Comparison of ENCODE assay signal across 11 cellular contexts in the genomic region with DNA sequence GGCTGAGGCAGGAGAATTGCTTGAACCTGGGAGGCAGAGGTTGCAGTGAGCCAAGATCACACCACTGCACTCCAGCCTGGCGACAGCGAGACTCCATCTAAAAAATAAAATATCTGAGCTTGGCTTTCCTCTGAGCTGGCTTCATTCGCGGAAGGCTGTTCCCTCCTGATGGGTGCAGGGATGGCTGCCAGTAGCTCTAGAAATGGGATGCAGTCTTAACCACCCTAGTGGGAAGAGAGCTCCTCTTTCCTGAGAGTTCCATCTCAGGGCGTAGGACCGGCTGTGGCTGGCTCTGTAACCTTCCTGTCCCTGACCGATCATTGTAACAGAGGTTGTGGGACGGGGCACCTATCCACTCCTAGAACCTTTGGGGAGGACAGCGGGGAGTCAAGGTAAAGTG. TPM values are rescaled to one million over a fixed set of nuclear protein-coding genes. Genes with fewer than 3 reads are reported as not detected.
"Had no signal": no experiment of that assay in that cellular context is flagged by ENCODE, and none has a peak within 500 bp of the region (broad histone marks: within the 10 kb centered on the region; RNA-seq: fewer than 3 reads in every experiment).

No MANE protein-coding gene starts in this region.

- H3K27me3 Mint-ChIP-seq: naive thymus-derived CD8-positive, alpha-beta T cell had no signal

- H3K9me3 Mint-ChIP-seq: naive thymus-derived CD8-positive, alpha-beta T cell had no signal

- H3K27me3 ChIP-seq: neutrophil, sigmoid colon, thyroid gland, upper lobe of right lung, vagina had no signal

- H3K4me3 ChIP-seq: coronary artery, mucosa of descending colon, sigmoid colon, skin epidermis, thyroid gland, upper lobe of right lung, vagina had no signal

- H3K9me3 ChIP-seq: mucosa of descending colon, neutrophil, sigmoid colon, thyroid gland, upper lobe of right lung, vagina had no signal

- H3K36me3 ChIP-seq: thyroid gland, upper lobe of right lung, vagina had no signal

- H3K4me3 Mint-ChIP-seq: naive thymus-derived CD8-positive, alpha-beta T cell had no signal

- DNase-seq: foreskin melanocyte, sigmoid colon had no signal

- H3K27ac ChIP-seq: coronary artery, neutrophil, sigmoid colon, skin epidermis, thyroid gland, upper lobe of right lung, vagina had no signal

- H3K4me1 ChIP-seq: sigmoid colon had no signal

RNA-seq across cellular contexts. Expression of a gene that starts 35.4 kb away (rescaled TPM):
- total RNA-seq: left lobe of liver, mucosa of descending colon, upper lobe of right lung had no signal
